1 cellular context compared by ENCODE assay signal in genomic region chr14:105503918-105504692, GRCh38.
TF ChIP-seq lines count a peak whose summit lies in the region.

No MANE protein-coding gene starts in this region.

TF ChIP-seq in HepG2, 621 proteins besides CTCF, POLR2A, EP300 and RAD21 (continues in another document):
- TF ChIP-seq ZBTB42 (CRISPR knock-in tag; IDR thresholded peaks at IDR 0.05) (no peak), HOMEZ (CRISPR knock-in tag; IDR thresholded peaks at IDR 0.05; ENCODE audit: low read depth) (no peak), HOXA3 (CRISPR knock-in tag; IDR thresholded peaks at IDR 0.05) (no peak), THRA (CRISPR knock-in tag; IDR thresholded peaks at IDR 0.05; ENCODE audit: borderline replicate concordance) (no peak), ZNF264 (CRISPR knock-in tag; IDR thresholded peaks at IDR 0.05) (no peak), ZNF746 (CRISPR knock-in tag; IDR thresholded peaks at IDR 0.05) (no peak), POGK (CRISPR knock-in tag; conservative IDR thresholded peaks at IDR 0.05) (no peak), ZBTB37 (CRISPR knock-in tag; IDR thresholded peaks at IDR 0.05) (no peak), AGO2 (optimal IDR thresholded peaks at IDR 0.05; ENCODE audit: low read depth, low read length) (no peak), ZNF567 (CRISPR knock-in tag; IDR thresholded peaks at IDR 0.05; ENCODE audit: borderline replicate concordance) (no peak), SRSF9 (IDR thresholded peaks at IDR 0.05; ENCODE audit: borderline replicate concordance, insufficient read depth, low read depth, low read length, poor library complexity, severe bottlenecking) (no peak), GTF2F1 (IDR thresholded peaks at IDR 0.05; ENCODE audit: low read length) (no peak), SP5 (CRISPR knock-in tag; IDR thresholded peaks at IDR 0.05; ENCODE audit: borderline replicate concordance, low read depth) (no peak), HDAC6 (IDR thresholded peaks at IDR 0.05; ENCODE audit: low read depth, low read length) (no peak), ZNF75D (CRISPR knock-in tag; IDR thresholded peaks at IDR 0.05; ENCODE audit: borderline replicate concordance) (no peak), RAD51 (IDR thresholded peaks at IDR 0.05; ENCODE audit: borderline replicate concordance) (no peak), KLF12 (CRISPR knock-in tag; IDR thresholded peaks at IDR 0.05; ENCODE audit: borderline replicate concordance) (no peak), ZNF253 (CRISPR knock-in tag; IDR thresholded peaks at IDR 0.05; ENCODE audit: borderline replicate concordance) (no peak), SKIL (CRISPR knock-in tag; IDR thresholded peaks at IDR 0.05; ENCODE audit: borderline replicate concordance) (no peak), ZSCAN5A (CRISPR knock-in tag; IDR thresholded peaks at IDR 0.05; ENCODE audit: borderline replicate concordance) (no peak), ELF3 (CRISPR knock-in tag; IDR thresholded peaks at IDR 0.05) (0 out of 2 replicates have a peak, but pooled peaks have one; percentile 21), MAFG (CRISPR knock-in tag; IDR thresholded peaks at IDR 0.05) (no peak), SMAD3 (CRISPR knock-in tag; IDR thresholded peaks at IDR 0.05) (no peak), YEATS2 (CRISPR knock-in tag; IDR thresholded peaks at IDR 0.05; ENCODE audit: borderline replicate concordance) (no peak), ZNF691 (CRISPR knock-in tag; IDR thresholded peaks at IDR 0.05; ENCODE audit: borderline replicate concordance, low read depth) (no peak), MZF1 (CRISPR knock-in tag; IDR thresholded peaks at IDR 0.05; ENCODE audit: borderline replicate concordance) (no peak), MTA3 (CRISPR knock-in tag; IDR thresholded peaks at IDR 0.05) (no peak), ZZZ3 (CRISPR knock-in tag; IDR thresholded peaks at IDR 0.05; ENCODE audit: borderline replicate concordance) (no peak), MYPOP (CRISPR knock-in tag; IDR thresholded peaks at IDR 0.05) (no peak), MAFF (IDR thresholded peaks at IDR 0.05; ENCODE audit: low read depth, low read length) (no peak), SP1 (IDR thresholded peaks at IDR 0.05) (no peak), SP1 (CRISPR knock-in tag; IDR thresholded peaks at IDR 0.05) (no peak), ZNF646 (CRISPR knock-in tag; IDR thresholded peaks at IDR 0.05) (no peak), SNAPC4 (CRISPR knock-in tag; IDR thresholded peaks at IDR 0.05) (no peak), ZNF619 (CRISPR knock-in tag; IDR thresholded peaks at IDR 0.05) (no peak)
